Comparison of ENCODE assay signal across 8 cellular contexts in the genomic region with DNA sequence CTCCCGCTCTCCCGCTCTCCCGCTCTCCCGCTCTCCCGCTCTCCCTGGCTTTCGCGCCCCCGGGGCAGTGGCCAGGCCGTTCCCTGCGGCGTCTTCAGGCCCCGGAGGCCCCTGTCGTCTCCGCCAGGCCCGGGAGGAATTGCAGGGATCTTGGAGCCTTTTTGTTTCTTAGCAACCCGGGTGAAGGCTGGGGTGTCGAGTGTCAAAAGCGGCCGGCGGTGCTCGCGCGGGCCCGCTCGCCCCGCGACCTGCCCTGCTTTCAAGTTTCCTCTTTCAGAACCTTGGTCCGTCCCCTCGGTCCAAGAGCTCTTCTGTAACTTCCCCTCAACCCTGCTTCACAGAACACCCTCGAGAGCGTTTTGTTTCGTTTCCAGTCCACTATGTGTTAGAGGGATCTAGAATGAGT. TPM values are rescaled to one million over a fixed set of nuclear protein-coding genes. Genes with fewer than 3 reads are reported as not detected.
DNase-seq lines count a peak whose midpoint lies in the region; ATAC-seq and TF ChIP-seq lines count a peak whose summit lies in the region.

No MANE protein-coding gene starts in this region.

- 0 to 1% methylated on average over 32 of the region's 32 CpGs for WGBS in esophagus, 2 donors

- H3K4me3 ChIP-seq in AG10803 (ENCODE audit: low read length) (peak overlapping the region; percentile 93), esophagus (ENCODE audit: low read depth in 1 of 2, low read length in 2 of 2) (peak overlapping the region; percentile 82 to 97), mucosa of descending colon (peak overlapping the region; percentile 42), stomach smooth muscle (ENCODE audit: low read length in 2 of 2) (peak overlapping the region; percentile 85 to 93)

- H3K27me3 ChIP-seq in esophagus (ENCODE audit: control insufficient read depth in 1 of 2, insufficient read depth in 2 of 2, low read length in 2 of 2) (no peaks in the 10 kb centered on the region), stomach smooth muscle (ENCODE audit: control insufficient read depth in 1 of 2, insufficient read depth in 2 of 2, low read length in 2 of 2) (no peaks in the 10 kb centered on the region)

- no peak for TF ChIP-seq CTCF in AG10803 (conservative IDR thresholded peaks at IDR 0.05; ENCODE audit: low read length)
- no peak for TF ChIP-seq CTCF in mucosa of descending colon (IDR thresholded peaks at IDR 0.05)

- ATAC-seq in GM18867 (IDR thresholded peaks at IDR 0.05; ENCODE audit: unreplicated experiment) (peak; percentile 42), HG03095 (IDR thresholded peaks at IDR 0.05; ENCODE audit: unreplicated experiment) (peak; percentile 30), mucosa of descending colon (peak; percentile 15)

- H3K36me3 ChIP-seq in esophagus (ENCODE audit: control insufficient read depth in 2 of 2, insufficient read depth in 2 of 2, low read length in 1 of 2) (peaks cover 0 to 3% of the 10 kb centered on the region in 2 donors), mucosa of descending colon (ENCODE audit: low read depth) (no peaks in the 10 kb centered on the region), stomach smooth muscle (ENCODE audit: control insufficient read depth in 2 of 2, insufficient read depth in 2 of 2, low read length in 2 of 2) (peaks cover 0 to 4% of the 10 kb centered on the region in 2 donors)

- peak; percentile 69 for DNase-seq in AG10803 (ENCODE audit: low read depth)
- DNase-seq in NCI-H526 treated with DMSO at 0.1 percent for 48 hours (lab: John Stamatoyannopoulos, UW): peak; percentile 18
- peak; percentile 24 for DNase-seq in activated CD8-positive, alpha-beta memory T cell treated with anti-CD3 and anti-CD28 coated beads, Interleukin-2, amount 50 U/mL, for 4 hours
- DNase-seq in mucosa of descending colon: peak; percentile 57 to 75 (median 64)

- H3K4me1 ChIP-seq in esophagus (ENCODE audit: control insufficient read depth in 2 of 2, insufficient read depth in 2 of 2, low read length in 1 of 2) (no peaks in the 10 kb centered on the region), mucosa of descending colon (ENCODE audit: low read depth) (peaks cover 18% of the 10 kb centered on the region), stomach smooth muscle (ENCODE audit: control insufficient read depth, insufficient read depth, low read length) (peaks cover 11% of the 10 kb centered on the region)

- intact Hi-C loops in mucosa of descending colon (cut with DNase I, micrococcal nuclease): no loop called here

- H3K9ac ChIP-seq in stomach smooth muscle (ENCODE audit: low read length in 2 of 2): peak overlapping the region; percentile 85 to 93

- no peaks in the 10 kb centered on the region for H3K9me3 ChIP-seq in esophagus (ENCODE audit: control insufficient read depth in 2 of 2, insufficient read depth in 1 of 2, low read depth in 1 of 2, low read length in 1 of 2)
- no peaks in the 10 kb centered on the region for H3K9me3 ChIP-seq in mucosa of descending colon
- no peaks in the 10 kb centered on the region for H3K9me3 ChIP-seq in stomach smooth muscle (ENCODE audit: control insufficient read depth in 2 of 2, low read length in 2 of 2)

- H3K27ac ChIP-seq in esophagus (ENCODE audit: low read depth in 2 of 2, low read length in 1 of 2) (peak overlapping the region; percentile 93 to 96), stomach smooth muscle (ENCODE audit: low read length) (peak overlapping the region; percentile 99)

RNA-seq across cellular contexts. Expression of a gene that starts 1.4 kb away (rescaled TPM):
- 10 to 100 TPM in 1 of 2 donors, 1 to 10 TPM in 1; 7.4 to 11.9 TPM for polyA plus RNA-seq in esophagus
- total RNA-seq in mucosa of descending colon: 10 to 100 TPM; 37.3 to 74.3 (median 45.7) TPM

Comparison
In these comparisons a context has a peak if more than half of its experiments do, and no peak if none do; other contexts are left out.
1. Peak in every context shown above with its lines: DNase-seq, ATAC-seq, H3K4me3 ChIP-seq and H3K27ac ChIP-seq.
2. DNase-seq: peak in every context shown above with its lines; median percentile 69 in AG10803; 64 in mucosa of descending colon; 24 in activated CD8-positive, alpha-beta memory T cell treated with anti-CD3 and anti-CD28 coated beads, Interleukin-2, amount 50 U/mL, for 4 hours; 18 in NCI-H526 treated with DMSO at 0.1 percent for 48 hours.
3. H3K4me3 ChIP-seq: peak in every context shown above with its lines; median percentile 93 in AG10803; 90 in esophagus; 89 in stomach smooth muscle; 42 in mucosa of descending colon.